In the genomic region with DNA sequence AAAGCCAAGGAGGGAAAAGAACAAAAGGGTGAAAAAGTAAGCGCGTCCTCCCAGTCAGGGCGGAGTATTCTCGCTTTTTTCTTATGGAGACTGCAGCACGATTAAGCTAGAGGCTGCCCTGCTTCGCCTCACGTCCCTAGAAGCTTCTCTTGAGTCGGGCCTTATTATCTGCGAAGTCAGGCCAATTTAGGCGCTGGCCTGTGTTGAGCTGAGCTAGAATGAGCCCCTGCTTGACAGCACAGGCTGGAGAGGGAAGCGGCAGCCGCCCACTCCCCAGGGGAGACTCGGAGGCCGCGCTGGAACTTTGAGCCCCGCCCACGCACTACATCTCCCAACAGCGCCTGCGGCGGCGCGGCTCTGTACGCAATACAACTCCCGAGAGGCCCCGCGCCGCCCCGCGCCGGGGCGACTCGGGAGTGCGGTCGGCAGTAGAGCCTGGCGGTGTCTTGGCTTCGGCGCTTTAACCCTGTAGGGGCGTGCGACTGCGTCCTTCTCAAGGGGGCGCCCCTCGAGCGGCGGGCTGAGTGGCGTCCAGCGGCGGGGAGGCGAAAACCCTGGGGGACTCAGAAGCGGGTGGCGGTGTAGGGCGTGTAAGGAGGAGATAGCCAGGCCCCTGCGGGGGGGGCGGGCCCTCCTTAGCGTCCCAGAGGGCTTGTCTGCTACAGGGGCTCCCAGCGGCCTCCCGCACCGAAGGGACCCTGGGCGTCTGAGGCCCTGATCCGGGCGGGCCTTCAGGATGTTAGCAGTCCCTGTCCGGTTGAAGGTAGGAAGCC, we compare ENCODE assay signal across 1 cellular context.
A peak's percentile ranks its signal among the peaks of the same experiment; 100 is the strongest.
TF ChIP-seq lines count a peak whose summit lies in the region.

No MANE protein-coding gene starts in this region.

TF ChIP-seq in PFSK-1, 5 proteins besides CTCF, POLR2A, EP300 and RAD21 (continued from another document):
- peak; percentile 25 for TF ChIP-seq FOXP2 (optimal IDR thresholded peaks at IDR 0.05; ENCODE audit: borderline replicate concordance, extremely low read depth, extremely low read length, insufficient read depth)
- TF ChIP-seq POLR2AphosphoS5 (IDR thresholded peaks at IDR 0.05; ENCODE audit: low read depth, low read length) = peak; percentile 96
- TF ChIP-seq, protein P1, sequence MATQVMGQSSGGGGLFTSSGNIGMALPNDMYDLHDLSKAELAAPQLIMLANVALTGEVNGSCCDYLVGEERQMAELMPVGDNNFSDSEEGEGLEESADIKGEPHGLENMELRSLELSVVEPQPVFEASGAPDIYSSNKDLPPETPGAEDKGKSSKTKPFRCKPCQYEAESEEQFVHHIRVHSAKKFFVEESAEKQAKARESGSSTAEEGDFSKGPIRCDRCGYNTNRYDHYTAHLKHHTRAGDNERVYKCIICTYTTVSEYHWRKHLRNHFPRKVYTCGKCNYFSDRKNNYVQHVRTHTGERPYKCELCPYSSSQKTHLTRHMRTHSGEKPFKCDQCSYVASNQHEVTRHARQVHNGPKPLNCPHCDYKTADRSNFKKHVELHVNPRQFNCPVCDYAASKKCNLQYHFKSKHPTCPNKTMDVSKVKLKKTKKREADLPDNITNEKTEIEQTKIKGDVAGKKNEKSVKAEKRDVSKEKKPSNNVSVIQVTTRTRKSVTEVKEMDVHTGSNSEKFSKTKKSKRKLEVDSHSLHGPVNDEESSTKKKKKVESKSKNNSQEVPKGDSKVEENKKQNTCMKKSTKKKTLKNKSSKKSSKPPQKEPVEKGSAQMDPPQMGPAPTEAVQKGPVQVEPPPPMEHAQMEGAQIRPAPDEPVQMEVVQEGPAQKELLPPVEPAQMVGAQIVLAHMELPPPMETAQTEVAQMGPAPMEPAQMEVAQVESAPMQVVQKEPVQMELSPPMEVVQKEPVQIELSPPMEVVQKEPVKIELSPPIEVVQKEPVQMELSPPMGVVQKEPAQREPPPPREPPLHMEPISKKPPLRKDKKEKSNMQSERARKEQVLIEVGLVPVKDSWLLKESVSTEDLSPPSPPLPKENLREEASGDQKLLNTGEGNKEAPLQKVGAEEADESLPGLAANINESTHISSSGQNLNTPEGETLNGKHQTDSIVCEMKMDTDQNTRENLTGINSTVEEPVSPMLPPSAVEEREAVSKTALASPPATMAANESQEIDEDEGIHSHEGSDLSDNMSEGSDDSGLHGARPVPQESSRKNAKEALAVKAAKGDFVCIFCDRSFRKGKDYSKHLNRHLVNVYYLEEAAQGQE (IDR thresholded peaks at IDR 0.05; ENCODE audit: insufficient read depth in 1 of 2, low read depth in 2 of 2, low read length in 2 of 2) = no peak
